Comparison of ENCODE assay signal across 19 cellular contexts in the genomic region with DNA sequence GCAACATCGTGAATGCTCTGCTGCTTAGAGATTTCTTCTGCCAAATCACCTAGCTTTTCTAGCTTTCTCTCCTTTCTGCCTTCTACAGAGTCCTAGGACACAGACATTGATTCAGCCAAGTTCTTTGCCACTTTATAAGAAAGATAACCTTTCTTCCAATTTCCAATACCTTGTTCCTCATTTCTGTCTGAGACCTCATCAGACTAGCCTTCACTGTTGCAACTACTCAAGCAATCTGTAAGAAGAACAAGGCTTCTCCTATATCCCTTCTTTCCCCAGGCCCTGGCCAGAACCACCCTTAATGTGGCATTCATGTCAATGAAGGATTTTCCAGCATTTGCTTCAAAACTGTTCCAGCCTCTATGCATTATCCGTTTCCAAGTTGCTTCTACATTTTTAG.
DNase-seq lines count a peak whose midpoint lies in the region; TF ChIP-seq lines count a peak whose summit lies in the region.
"Had no signal": no experiment of that assay in that cellular context is flagged by ENCODE, and none has a peak within 500 bp of the region (broad histone marks: within the 10 kb centered on the region; RNA-seq: fewer than 3 reads in every experiment).

No MANE protein-coding gene starts in this region.

- peaks cover 4% of the 10 kb centered on the region for H3K9me3 Mint-ChIP-seq in nephron progenitor cell

- H3K36me3 Mint-ChIP-seq in nephron progenitor cell (ENCODE audit: low read depth): peaks cover 58% of the 10 kb centered on the region
- H3K36me3 Mint-ChIP-seq: CD14-positive monocyte had no signal

- TF ChIP-seq CTCF in OCI-LY1 (IDR thresholded peaks at IDR 0.05; ENCODE audit: low read length): no peak
- no peak for TF ChIP-seq CTCF in nephron progenitor cell (IDR thresholded peaks at IDR 0.05)
- no peak for TF ChIP-seq CTCF in brain microvascular endothelial cell (IDR thresholded peaks at IDR 0.05; ENCODE audit: low read depth, low read length, missing control alignments)

- H3K27ac ChIP-seq in OCI-LY1 (ENCODE audit: low read depth, low read length, poor library complexity, severe bottlenecking) (peak overlapping the region; percentile 5), brain microvascular endothelial cell (no peak overlapping the region)
- H3K27ac ChIP-seq: RWPE1, SJCRH30 had no signal

- H2AFZ ChIP-seq in OCI-LY1 (ENCODE audit: low read length): no peak overlapping the region

- peaks cover 17% of the 10 kb centered on the region for H3K4me1 ChIP-seq in OCI-LY1 (ENCODE audit: insufficient read depth, low read length, severe bottlenecking)
- H3K4me1 ChIP-seq: SJCRH30 had no signal

- no peaks in the 10 kb centered on the region for H3K27me3 ChIP-seq in OCI-LY1 (ENCODE audit: insufficient read depth, low read length)
- no peaks in the 10 kb centered on the region for H3K27me3 ChIP-seq in brain microvascular endothelial cell (replicated peaks)
- H3K27me3 ChIP-seq: SJCRH30 had no signal

- no peak overlapping the region for H3K9ac ChIP-seq in OCI-LY1 (ENCODE audit: low read length)

- no peaks in the 10 kb centered on the region for H4K20me1 ChIP-seq in OCI-LY1 (ENCODE audit: insufficient read depth, low read length)

- in situ Hi-C loops in brain microvascular endothelial cell (cut with HindIII; ENCODE audit: low pct_ligation_motif_present, low sequenced_read_pairs): no loop called here

- H3K4me1 Mint-ChIP-seq in nephron progenitor cell: no peaks in the 10 kb centered on the region
- H3K4me1 Mint-ChIP-seq: CD14-positive monocyte had no signal

- H3K27me3 Mint-ChIP-seq in nephron progenitor cell (ENCODE audit: low read depth, poor library complexity): peaks cover 7% of the 10 kb centered on the region
- H3K27me3 Mint-ChIP-seq: B cell had no signal

- DNase-seq in SKM-1 treated with dmso at 0.1 percent for 144 hours (lab: John Stamatoyannopoulos, UW; ENCODE audit: unreplicated experiment) (peak; percentile 18), SKM-1 (lab: John Stamatoyannopoulos, UW; ENCODE audit: unreplicated experiment) (no peak), nephron progenitor cell (no peak), brain microvascular endothelial cell (no peak), inferior parietal cortex (ENCODE audit: extremely low spot score) (no peak), NCI-H1105 treated with DMSO at 0.1 percent for 48 hours (lab: John Stamatoyannopoulos, UW) (no peak)
- DNase-seq: EL, GF-D8, NCI-H1105, NCI-H1694 treated with DMSO at 0.1 percent for 48 hours, NCI-H2081 treated with DMSO at 0.1 percent for 48 hours, NCI-H2171 treated with DMSO at 0.1 percent for 48 hours, NCI-H446, NCI-H526, SJCRH30 had no signal

- peaks cover 12% of the 10 kb centered on the region for H3K36me3 ChIP-seq in OCI-LY1 (ENCODE audit: insufficient read depth, low read length)
- H3K36me3 ChIP-seq in brain microvascular endothelial cell (replicated peaks): no peaks in the 10 kb centered on the region

- no peaks in the 10 kb centered on the region for H3F3A ChIP-seq in OCI-LY1 (ENCODE audit: insufficient read depth, low read length)

- H3K4me2 ChIP-seq in OCI-LY1 (ENCODE audit: low read length): no peak overlapping the region

- no peak overlapping the region for H3K4me3 ChIP-seq in OCI-LY1 (ENCODE audit: low read depth, low read length, poor library complexity, severe bottlenecking)
- no peak overlapping the region for H3K4me3 ChIP-seq in brain microvascular endothelial cell (ENCODE audit: low read depth, low read length)
- H3K4me3 ChIP-seq: SJCRH30 had no signal

- no peaks in the 10 kb centered on the region for H3K9me3 ChIP-seq in OCI-LY1 (ENCODE audit: low read length)
- H3K9me3 ChIP-seq: SJCRH30 had no signal

- H3K79me2 ChIP-seq in OCI-LY1 (ENCODE audit: insufficient read depth, low read length): no peaks in the 10 kb centered on the region

- H3K4me3 Mint-ChIP-seq in nephron progenitor cell: no peak overlapping the region
- H3K4me3 Mint-ChIP-seq: B cell, CD14-positive monocyte had no signal

- H3K9me2 ChIP-seq in OCI-LY1 (ENCODE audit: low read depth, low read length): no peaks in the 10 kb centered on the region

- H3K27ac Mint-ChIP-seq in nephron progenitor cell: peak overlapping the region; percentile 12
- H3K27ac Mint-ChIP-seq: B cell had no signal
